ENCODE assay signal across 15 cellular contexts in genomic region chr6:21360353-21360752, GRCh38.
DNase-seq lines count a peak whose midpoint lies in the region; ATAC-seq and TF ChIP-seq lines count a peak whose summit lies in the region.
"Had no signal": no experiment of that assay in that cellular context is flagged by ENCODE, and none has a peak within 500 bp of the region (broad histone marks: within the 10 kb centered on the region; RNA-seq: fewer than 3 reads in every experiment).

No MANE protein-coding gene starts in this region.

- H3K4me3 Mint-ChIP-seq in activated CD4-positive, alpha-beta T cell treated with anti-CD3 and anti-CD28 coated beads for 36 hours: no peak overlapping the region
- H3K4me3 Mint-ChIP-seq in nephron progenitor cell: no peak overlapping the region
- H3K4me3 Mint-ChIP-seq: IgD-negative memory B cell; stimulated activated naive CD8-positive, alpha-beta T cell treated with anti-CD3 and anti-CD28 coated beads, Interleukin-15, Interleukin-2, amounts not matched to agents 100 ng/mL and 50 ng/mL, for 24 hours had no signal

- peak; percentile 58 for ATAC-seq in left lung
- ATAC-seq in activated CD4-positive, alpha-beta T cell treated with anti-CD3 and anti-CD28 coated beads for 36 hours: no peak

- H3K27ac ChIP-seq in C4-2B: peak overlapping the region; percentile 30
- H3K27ac ChIP-seq in WERI-Rb-1: no peak overlapping the region
- no peak overlapping the region for H3K27ac ChIP-seq in left lung
- H3K27ac ChIP-seq: dorsolateral prefrontal cortex, PC-9 had no signal

- no peaks in the 10 kb centered on the region for H3K36me3 ChIP-seq in WERI-Rb-1
- no peaks in the 10 kb centered on the region for H3K36me3 ChIP-seq in left lung

- no peaks in the 10 kb centered on the region for H3K36me3 Mint-ChIP-seq in activated CD4-positive, alpha-beta T cell treated with anti-CD3 and anti-CD28 coated beads for 36 hours (ENCODE audit: low read depth)
- no peaks in the 10 kb centered on the region for H3K36me3 Mint-ChIP-seq in nephron progenitor cell (ENCODE audit: low read depth)

- H3K27me3 ChIP-seq in WERI-Rb-1 (ENCODE audit: insufficient read depth, low read depth, severe bottlenecking): no peaks in the 10 kb centered on the region
- no peaks in the 10 kb centered on the region for H3K27me3 ChIP-seq in left lung

- no peaks in the 10 kb centered on the region for H3K9me3 Mint-ChIP-seq in activated CD4-positive, alpha-beta T cell treated with anti-CD3 and anti-CD28 coated beads for 36 hours (ENCODE audit: low read depth)
- no peaks in the 10 kb centered on the region for H3K9me3 Mint-ChIP-seq in nephron progenitor cell
- H3K9me3 Mint-ChIP-seq: IgD-negative memory B cell; stimulated activated naive CD8-positive, alpha-beta T cell treated with anti-CD3 and anti-CD28 coated beads, Interleukin-15, Interleukin-2, amounts not matched to agents 100 ng/mL and 50 ng/mL, for 24 hours had no signal

- no peak overlapping the region for H3K4me3 ChIP-seq in WERI-Rb-1 (ENCODE audit: low read depth, low read length)
- H3K4me3 ChIP-seq in left lung: no peak overlapping the region
- H3K4me3 ChIP-seq: dorsolateral prefrontal cortex, PC-9 had no signal

- peak; percentile 14 for DNase-seq in GM20000 (ENCODE audit: low spot score)
- peak; percentile 15 for DNase-seq in WERI-Rb-1
- DNase-seq in left lung: no peak
- DNase-seq in NCI-H2029 (lab: John Stamatoyannopoulos, UW): no peak
- DNase-seq in activated CD4-positive, alpha-beta T cell treated with anti-CD3 and anti-CD28 coated beads for 36 hours: no peak
- no peak for DNase-seq in AG08396 (ENCODE audit: low spot score)
- DNase-seq in nephron progenitor cell: no peak
- DNase-seq: activated effector memory CD4-positive, alpha-beta T cell treated with Interleukin-2 at 50 U/mL for 16 hours; aorta; dorsolateral prefrontal cortex; NCI-H1436 had no signal

- H3K4me1 Mint-ChIP-seq in activated CD4-positive, alpha-beta T cell treated with anti-CD3 and anti-CD28 coated beads for 36 hours: no peaks in the 10 kb centered on the region
- H3K4me1 Mint-ChIP-seq in nephron progenitor cell: peaks cover 20% of the 10 kb centered on the region
- H3K4me1 Mint-ChIP-seq: IgD-negative memory B cell had no signal

- no peaks in the 10 kb centered on the region for H3K4me1 ChIP-seq in left lung

- CTCF ChIA-PET in activated CD4-positive, alpha-beta T cell treated with anti-CD3 and anti-CD28 coated beads for 36 hours (lab: Charles Lee): interaction anchor here (0.6 kb wide), 2 partner anchors 17 to 1459 kb away, joined by 3 to 4 read pairs; no protein-coding TSS in a partner anchor

- H3K27me3 Mint-ChIP-seq in activated CD4-positive, alpha-beta T cell treated with anti-CD3 and anti-CD28 coated beads for 36 hours: no peaks in the 10 kb centered on the region
- H3K27me3 Mint-ChIP-seq in nephron progenitor cell (ENCODE audit: low read depth, poor library complexity): no peaks in the 10 kb centered on the region
- H3K27me3 Mint-ChIP-seq: IgD-negative memory B cell; stimulated activated naive CD8-positive, alpha-beta T cell treated with anti-CD3 and anti-CD28 coated beads, Interleukin-15, Interleukin-2, amounts not matched to agents 100 ng/mL and 50 ng/mL, for 24 hours had no signal

- intact Hi-C loops in left lung (cut with DNase I): no loop called here
- intact Hi-C loops in activated CD4-positive, alpha-beta T cell treated with anti-CD3 and anti-CD28 coated beads for 36 hours (cut with DNase I, micrococcal nuclease): no loop called here

- TF ChIP-seq CTCF in C4-2B (conservative IDR thresholded peaks at IDR 0.05) (no peak; the same call in 1 of the 2 replicates), GM20000 (IDR thresholded peaks at IDR 0.05; ENCODE audit: extremely low read depth, missing control alignments) (no peak), WERI-Rb-1 (IDR thresholded peaks at IDR 0.05; ENCODE audit: low read depth, low read length) (no peak), left lung (IDR thresholded peaks at IDR 0.05) (no peak), nephron progenitor cell (IDR thresholded peaks at IDR 0.05) (no peak)

- no peaks in the 10 kb centered on the region for H3K9me3 ChIP-seq in WERI-Rb-1 (ENCODE audit: severe bottlenecking)
- no peaks in the 10 kb centered on the region for H3K9me3 ChIP-seq in left lung

- H3K27ac Mint-ChIP-seq in activated CD4-positive, alpha-beta T cell treated with anti-CD3 and anti-CD28 coated beads for 36 hours: no peak overlapping the region
- H3K27ac Mint-ChIP-seq in nephron progenitor cell: no peak overlapping the region
- H3K27ac Mint-ChIP-seq: IgD-negative memory B cell; stimulated activated naive CD8-positive, alpha-beta T cell treated with anti-CD3 and anti-CD28 coated beads, Interleukin-15, Interleukin-2, amounts not matched to agents 100 ng/mL and 50 ng/mL, for 24 hours had no signal

- POLR2A ChIA-PET in activated CD4-positive, alpha-beta T cell treated with anti-CD3 and anti-CD28 coated beads for 36 hours (lab: Charles Lee): no interaction called here

Comparison
In these comparisons a context has a peak if more than half of its experiments do, and no peak if none do; other contexts are left out.
1. DNase-seq: peak in GM20000 (single experiment) and WERI-Rb-1 (single experiment); none in left lung (0 of 2), NCI-H2029 (single experiment), activated CD4-positive, alpha-beta T cell treated with anti-CD3 and anti-CD28 coated beads for 36 hours (single experiment), AG08396 (single experiment) and nephron progenitor cell (single experiment).